ENCODE assay signal across 11 cellular contexts in the genomic region with DNA sequence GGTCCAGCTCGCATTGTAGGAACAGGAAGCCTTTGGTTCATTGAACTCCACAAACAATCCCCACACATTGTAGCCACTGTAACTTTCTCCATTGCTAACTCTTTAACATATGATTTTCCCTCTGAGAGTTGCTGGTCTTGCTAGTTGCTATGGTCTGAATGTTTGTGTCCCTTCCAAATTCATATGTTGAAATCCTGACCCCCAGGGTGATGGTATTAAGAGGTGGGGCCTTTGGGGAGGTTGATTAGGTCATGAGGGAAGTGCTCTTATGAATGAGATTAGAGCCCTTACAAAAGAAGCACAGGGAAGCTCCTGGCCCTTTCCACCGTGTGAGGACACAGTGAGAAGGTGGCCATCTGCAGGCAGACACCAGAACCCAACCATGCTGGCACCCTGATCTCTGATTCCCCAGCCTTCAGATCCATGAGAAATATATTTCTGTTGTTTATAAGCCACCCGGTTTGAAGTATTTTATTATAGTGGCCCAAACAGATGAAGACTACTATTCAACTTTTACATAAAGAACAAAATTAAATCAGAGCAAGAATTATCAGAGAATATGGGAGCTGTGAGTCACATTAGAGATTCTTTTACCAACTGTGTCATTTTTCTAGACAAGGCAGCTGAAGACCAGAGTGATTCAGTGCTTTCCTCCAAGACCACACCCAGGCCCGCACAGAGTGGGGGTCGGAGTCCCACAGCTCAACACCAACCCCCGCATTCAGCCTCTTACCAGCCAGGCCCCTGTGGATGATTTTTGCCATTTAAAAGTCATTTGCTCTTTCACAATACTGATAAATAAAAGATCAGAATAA.
DNase-seq lines count a peak whose midpoint lies in the region; ATAC-seq and TF ChIP-seq lines count a peak whose summit lies in the region.
"Had no signal": no experiment of that assay in that cellular context is flagged by ENCODE, and none has a peak within 500 bp of the region (broad histone marks: within the 10 kb centered on the region; RNA-seq: fewer than 3 reads in every experiment).

No MANE protein-coding gene starts in this region.

- no peaks in the 10 kb centered on the region for H3K36me3 ChIP-seq in MG63
- H3K36me3 ChIP-seq in colonic mucosa = no peaks in the 10 kb centered on the region

- H3K4me3 ChIP-seq in MG63 (no peak overlapping the region), colonic mucosa (no peak overlapping the region)

- no peak overlapping the region for H3K9ac ChIP-seq in colonic mucosa (ENCODE audit: low read depth in 2 of 2, low read length in 2 of 2)

- H3K27me3 ChIP-seq in MG63 (no peaks in the 10 kb centered on the region), colonic mucosa (no peaks in the 10 kb centered on the region)

- H3K4me1 ChIP-seq in colonic mucosa = no peaks in the 10 kb centered on the region

- intact Hi-C loops in colonic mucosa (cut with DNase I) = loop anchor here (10.0 kb wide), 1 partner anchor 137 kb away; no protein-coding TSS in a partner anchor
- intact Hi-C loops in left colon (cut with DNase I, micrococcal nuclease) = no loop called here

- peak; percentile 7 for DNase-seq in AG08395 (ENCODE audit: low spot score)
- DNase-seq in MG63 = peak; percentile 56
- DNase-seq in colonic mucosa = no peak
- peak in 1 of 2 donors; percentile 14 for DNase-seq in left colon
- no peak for DNase-seq in activated CD4-positive, alpha-beta T cell treated with anti-CD3 and anti-CD28 coated beads for 48 hours
- no peak for DNase-seq in glomerular visceral epithelial cell (ENCODE audit: extremely low spot score)
- no peak for DNase-seq in anterior cingulate cortex (lab: John Stamatoyannopoulos, UW)
- DNase-seq: activated naive CD4-positive, alpha-beta T cell treated with Interleukin-2 at 50 U/mL for 16 hours; stimulated activated CD4-positive, alpha-beta T cell treated with anti-CD3 and anti-CD28 coated beads, Interleukin-12 subunit alpha, Interleukin-12 subunit beta, amount 100 ng/mL, for 4 hours; T-helper 17 cell had no signal

- no peak overlapping the region for H3K27ac ChIP-seq in colonic mucosa

- ATAC-seq in left colon (peak; percentile 74), HG03135 (IDR thresholded peaks at IDR 0.05; ENCODE audit: unreplicated experiment) (no peak)
- ATAC-seq: T-helper 17 cell had no signal

- peak; percentile 13 for TF ChIP-seq CTCF in colonic mucosa (IDR thresholded peaks at IDR 0.05)

- H3K9me3 ChIP-seq in MG63 (no peaks in the 10 kb centered on the region; the same call in 1 of the 2 replicates), colonic mucosa (no peaks in the 10 kb centered on the region)

Comparison
In these comparisons a context has a peak if more than half of its experiments do, and no peak if none do; other contexts are left out.
1. DNase-seq: peak in AG08395 (single experiment) and MG63 (single experiment); none in colonic mucosa (single experiment), activated CD4-positive, alpha-beta T cell treated with anti-CD3 and anti-CD28 coated beads for 48 hours (single experiment), glomerular visceral epithelial cell (single experiment) and anterior cingulate cortex (0 of 58).